9 cellular contexts compared by ENCODE assay signal in the genomic region with DNA sequence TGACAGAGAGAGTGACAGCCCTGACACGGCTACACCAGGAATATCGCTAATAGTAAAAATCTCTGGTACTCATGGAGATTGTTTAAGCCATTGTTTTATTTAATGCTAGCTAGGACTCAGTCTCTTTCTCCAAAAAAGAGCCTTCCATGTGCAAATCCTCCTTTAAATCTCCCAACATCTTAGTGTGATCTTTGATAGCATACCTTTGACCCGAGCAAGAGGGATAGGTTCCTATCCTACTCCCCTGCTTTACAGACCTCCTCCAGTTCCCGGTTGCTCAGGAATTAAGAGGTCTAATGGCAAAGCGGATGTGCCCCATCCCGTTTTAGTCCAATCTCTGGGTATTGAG. TPM values are rescaled to one million over a fixed set of nuclear protein-coding genes. Genes with fewer than 3 reads are reported as not detected.
DNase-seq lines count a peak whose midpoint lies in the region; ATAC-seq and TF ChIP-seq lines count a peak whose summit lies in the region.
"Had no signal": no experiment of that assay in that cellular context is flagged by ENCODE, and none has a peak within 500 bp of the region (broad histone marks: within the 10 kb centered on the region; RNA-seq: fewer than 3 reads in every experiment).

No MANE protein-coding gene starts in this region.

- CTCF ChIA-PET in naive thymus-derived CD4-positive, alpha-beta T cell (lab: Charles Lee), result no interaction called here

- H3K4me3 ChIP-seq in coronary artery, result peak overlapping the region; percentile 82
- no peak overlapping the region for H3K4me3 ChIP-seq in naive thymus-derived CD4-positive, alpha-beta T cell (ENCODE audit: low read length)

- TF ChIP-seq CTCF in natural killer cell (IDR thresholded peaks at IDR 0.05), result no peak
- peak; percentile 13 for TF ChIP-seq CTCF in coronary artery (IDR thresholded peaks at IDR 0.05)

- no peaks in the 10 kb centered on the region for H3K9me3 ChIP-seq in naive thymus-derived CD4-positive, alpha-beta T cell (ENCODE audit: control insufficient read depth in 2 of 3, low read length in 3 of 3)

- ATAC-seq in natural killer cell (no peak), HG02973 (IDR thresholded peaks at IDR 0.05; ENCODE audit: unreplicated experiment) (no peak), HG03571 (IDR thresholded peaks at IDR 0.05; ENCODE audit: unreplicated experiment) (no peak)
- ATAC-seq in natural killer cell treated with Interleukin-12 subunit alpha and Interleukin-12 subunit beta and Interleukin-15 and Interleukin-18, amount 100 ng/mL, for 72 hours, result no peak
- no peak for ATAC-seq in naive thymus-derived CD4-positive, alpha-beta T cell

- H3K36me3 ChIP-seq in naive thymus-derived CD4-positive, alpha-beta T cell (ENCODE audit: control insufficient read depth in 2 of 3, insufficient read depth in 3 of 3, low read length in 3 of 3), result no peaks in the 10 kb centered on the region

- no peak overlapping the region for H3K27ac Mint-ChIP-seq in natural killer cell
- H3K27ac Mint-ChIP-seq in natural killer cell treated with Interleukin-12 subunit alpha and Interleukin-12 subunit beta and Interleukin-15 and Interleukin-18, amount 100 ng/mL, for 72 hours, result no peak overlapping the region
- H3K27ac Mint-ChIP-seq in naive thymus-derived CD4-positive, alpha-beta T cell, result no peak overlapping the region
- H3K27ac Mint-ChIP-seq: activated B cell treated with CpG ODN at 0.5 μM for 24 hours had no signal

- H3K27me3 ChIP-seq in naive thymus-derived CD4-positive, alpha-beta T cell (ENCODE audit: control insufficient read depth in 2 of 2, insufficient read depth in 2 of 2, low read length in 2 of 2), result no peaks in the 10 kb centered on the region

- POLR2A ChIA-PET in naive thymus-derived CD4-positive, alpha-beta T cell (lab: Charles Lee), result no interaction called here

- intact Hi-C loops in natural killer cell (cut with micrococcal nuclease), result no loop called here
- intact Hi-C loops in naive thymus-derived CD4-positive, alpha-beta T cell (cut with micrococcal nuclease), result no loop called here

- peaks cover 26 to 45% of the 10 kb centered on the region in 2 donors for H3K27me3 Mint-ChIP-seq in natural killer cell (ENCODE audit: low read depth in 2 of 2)
- peaks cover 28 to 41% of the 10 kb centered on the region in 2 donors for H3K27me3 Mint-ChIP-seq in natural killer cell treated with Interleukin-12 subunit alpha and Interleukin-12 subunit beta and Interleukin-15 and Interleukin-18, amount 100 ng/mL, for 72 hours
- peaks cover 22 to 56% (median 41%) of the 10 kb centered on the region in 5 donors for H3K27me3 Mint-ChIP-seq in naive thymus-derived CD4-positive, alpha-beta T cell

- H3K4me1 Mint-ChIP-seq in natural killer cell, result no peaks in the 10 kb centered on the region
- H3K4me1 Mint-ChIP-seq in natural killer cell treated with Interleukin-12 subunit alpha and Interleukin-12 subunit beta and Interleukin-15 and Interleukin-18, amount 100 ng/mL, for 72 hours (ENCODE audit: low read depth in 2 of 2), result no peaks in the 10 kb centered on the region
- peaks cover 0 to 6% (median 0%) of the 10 kb centered on the region in 7 donors for H3K4me1 Mint-ChIP-seq in naive thymus-derived CD4-positive, alpha-beta T cell

- H3K4me1 ChIP-seq in naive thymus-derived CD4-positive, alpha-beta T cell (ENCODE audit: control insufficient read depth in 2 of 2, insufficient read depth in 2 of 2, low read length in 2 of 2), result no peaks in the 10 kb centered on the region

- H3K36me3 Mint-ChIP-seq in natural killer cell, result no peaks in the 10 kb centered on the region
- no peaks in the 10 kb centered on the region for H3K36me3 Mint-ChIP-seq in natural killer cell treated with Interleukin-12 subunit alpha and Interleukin-12 subunit beta and Interleukin-15 and Interleukin-18, amount 100 ng/mL, for 72 hours
- peaks cover 0 to 14% (median 8%) of the 10 kb centered on the region in 5 donors for H3K36me3 Mint-ChIP-seq in naive thymus-derived CD4-positive, alpha-beta T cell

- DNase-seq in natural killer cell (no peak), coronary artery (ENCODE audit: low spot score) (no peak), A172 (ENCODE audit: low spot score) (no peak), NCI-H1436 (lab: John Stamatoyannopoulos, UW) (no peak)
- DNase-seq in natural killer cell treated with Interleukin-12 subunit alpha and Interleukin-12 subunit beta and Interleukin-15 and Interleukin-18, amount 100 ng/mL, for 72 hours (ENCODE audit: low spot score), result no peak
- DNase-seq in naive thymus-derived CD4-positive, alpha-beta T cell, result no peak
- DNase-seq: activated B cell treated with CpG ODN at 0.5 μM for 24 hours had no signal

- H3K9me3 Mint-ChIP-seq in natural killer cell, result no peaks in the 10 kb centered on the region
- no peaks in the 10 kb centered on the region for H3K9me3 Mint-ChIP-seq in natural killer cell treated with Interleukin-12 subunit alpha and Interleukin-12 subunit beta and Interleukin-15 and Interleukin-18, amount 100 ng/mL, for 72 hours
- H3K9me3 Mint-ChIP-seq in naive thymus-derived CD4-positive, alpha-beta T cell, result peaks cover 0 to 3% (median 0%) of the 10 kb centered on the region in 11 donors
- H3K9me3 Mint-ChIP-seq: activated B cell treated with CpG ODN at 0.5 μM for 24 hours had no signal

- H3K27ac ChIP-seq in coronary artery, result peak overlapping the region; percentile 35 to 86
- no peak overlapping the region for H3K27ac ChIP-seq in naive thymus-derived CD4-positive, alpha-beta T cell (ENCODE audit: low read depth, low read length)

- peak overlapping the region; percentile 9 for H3K4me3 Mint-ChIP-seq in natural killer cell
- H3K4me3 Mint-ChIP-seq in natural killer cell treated with Interleukin-12 subunit alpha and Interleukin-12 subunit beta and Interleukin-15 and Interleukin-18, amount 100 ng/mL, for 72 hours, result no peak overlapping the region
- peak overlapping the region in 6 of 10 donors; percentile 17 to 64 (median 40) for H3K4me3 Mint-ChIP-seq in naive thymus-derived CD4-positive, alpha-beta T cell
- H3K4me3 Mint-ChIP-seq: activated B cell treated with CpG ODN at 0.5 μM for 24 hours had no signal

RNA-seq across cellular contexts. Expression of gene FRMD3, which starts 0.7 kb away (rescaled TPM):
- total RNA-seq in natural killer cell, result 1 to 10 TPM; 1.2 to 2.4 (median 2.1) TPM
- under 1 TPM; 0.43 to 0.59 TPM for total RNA-seq in natural killer cell treated with Interleukin-12 subunit alpha and Interleukin-12 subunit beta and Interleukin-15 and Interleukin-18, amount 100 ng/mL, for 72 hours
- 1 to 10 TPM in 2 of 5 experiments, under 1 TPM in 3; 0.85 to 2.5 (median 0.92) TPM for total RNA-seq in naive thymus-derived CD4-positive, alpha-beta T cell
- polyA plus RNA-seq in naive thymus-derived CD4-positive, alpha-beta T cell, result 1 to 10 TPM in 1 of 2 donors, not detected in 1; 1.1 TPM
- 0.96 and 6.2 TPM in 2 replicates for total RNA-seq in A172 (2014; rRNA removed; shearing (Covaris generic))
